8 cellular contexts compared by ENCODE assay signal in genomic region chrX:16123222-16123786, GRCh38. TPM values are rescaled to one million over a fixed set of nuclear protein-coding genes. Genes with fewer than 3 reads are reported as not detected.
DNase-seq lines count a peak whose midpoint lies in the region; FAIRE-seq and TF ChIP-seq lines count a peak whose summit lies in the region.

Gene GRPR (plus strand): TSS chrX:16123565. CDS start chrX:16123954, 389 bp downstream.

- H3K4me3 ChIP-seq in ovary (no peak within 1 kb of the TSS), transverse colon (no peak within 1 kb of the TSS)

- no peak within 1 kb of the TSS for H3K27ac ChIP-seq in ovary
- no peak within 1 kb of the TSS for H3K27ac ChIP-seq in transverse colon

- DNase-seq in ELR (ENCODE audit: low read depth): peak; percentile 88
- peak; percentile 10 for DNase-seq in H54 (ENCODE audit: insufficient read length, low spot score)
- DNase-seq in M059J (ENCODE audit: low read depth): peak; percentile 82
- peak; percentile 36 to 64 for DNase-seq in SHP77 (lab: John Stamatoyannopoulos, UW)
- DNase-seq in activated naive CD4-positive, alpha-beta T cell (lab: John Stamatoyannopoulos, UW): peak in 3 of 4 experiments; percentile 3 to 53 (median 21)
- peak; percentile 75 for DNase-seq in glomerular visceral epithelial cell (ENCODE audit: extremely low spot score)
- DNase-seq in ovary: peak in 3 of 5 donors; percentile 30 to 48 (median 41)
- peak; percentile 77 for DNase-seq in transverse colon

- H3K36me3 ChIP-seq in ovary: no peaks in the 10 kb centered on the region
- no peaks in the 10 kb centered on the region for H3K36me3 ChIP-seq in transverse colon

- TF ChIP-seq CTCF in ovary (IDR thresholded peaks at IDR 0.05) (no peak), transverse colon (IDR thresholded peaks at IDR 0.05) (peak; percentile 49 to 68 (median 56))

- TF ChIP-seq POLR2A in H54 (IDR thresholded peaks at IDR 0.05; ENCODE audit: low read depth, low read length) (no peak), ovary (IDR thresholded peaks at IDR 0.05) (no peak), transverse colon (IDR thresholded peaks at IDR 0.05) (no peak)

- TF ChIP-seq EP300 in ovary (IDR thresholded peaks at IDR 0.05) (no peak), transverse colon (IDR thresholded peaks at IDR 0.05; ENCODE audit: low read depth) (no peak)

- peak; percentile 52 for FAIRE-seq in H54 (lab: Jason Lieb, UNC)

- no peaks in the 10 kb centered on the region for H3K4me1 ChIP-seq in ovary (ENCODE audit: insufficient read depth)
- H3K4me1 ChIP-seq in transverse colon: no peaks in the 10 kb centered on the region

- H3K9me3 ChIP-seq in ovary: no peaks in the 10 kb centered on the region
- H3K9me3 ChIP-seq in transverse colon: no peaks in the 10 kb centered on the region

- H3K27me3 ChIP-seq in ovary: no peaks in the 10 kb centered on the region
- H3K27me3 ChIP-seq in transverse colon: no peaks in the 10 kb centered on the region

- in situ Hi-C loops in transverse colon (cut with MboI; ENCODE audit: low pct_ligation_motif_present in 1 of 4, low pct_unique_long_range_greater_than_20kb in 1 of 4, low sequenced_read_pairs in 3 of 4): no loop called here

- 0 to 1% (median 1%) methylated on average over 6 of the region's 6 CpGs for WGBS in ovary, 3 donors
- 0% methylated on average over 6 of the region's 6 CpGs; no CpG with 5 or more reads in 1 of the 2 donors for WGBS in transverse colon (ENCODE audit: low coverage in 1 of 2), 2 donors

- intact Hi-C loops in ovary (cut with DNase I): no loop called here
- intact Hi-C loops in transverse colon (cut with DNase I; ENCODE audit: low total_unique reads): no loop called here

RNA-seq across cellular contexts. Expression of gene GRPR, which starts in this region (rescaled TPM):
- 0.15 and 0.32 TPM in 2 replicates for total RNA-seq in M059J (2014; rRNA removed; shearing (Covaris generic))
- total RNA-seq in ovary (under 1 TPM in 1 of 7 donors, not detected in 6; 0.13 TPM), transverse colon (under 1 TPM in 2 of 4 donors, not detected in 2; 0.16 to 0.96 TPM)
- under 1 TPM; 0.05 to 0.08 TPM for polyA plus RNA-seq in ovary

Comparison
In these comparisons a context has a peak if more than half of its experiments do, and no peak if none do; other contexts are left out.
1. Peak in DNase-seq in M059J; RNA of the gene not detected or under 1 TPM.
2. Peak in DNase-seq in ovary; RNA of the gene not detected or under 1 TPM.
3. Peak in DNase-seq in transverse colon; RNA of the gene not detected or under 1 TPM.
4. DNase-seq: peak in every context shown above with its lines; median percentile 88 in ELR; 82 in M059J; 77 in transverse colon; 75 in glomerular visceral epithelial cell; 50 in SHP77; 41 in ovary; 21 in activated naive CD4-positive, alpha-beta T cell; 10 in H54.
5. CTCF ChIP-seq: peak in transverse colon (5 of 5); none in ovary (0 of 3).